Comparison of ENCODE assay signal across 27 cellular contexts in the genomic region with DNA sequence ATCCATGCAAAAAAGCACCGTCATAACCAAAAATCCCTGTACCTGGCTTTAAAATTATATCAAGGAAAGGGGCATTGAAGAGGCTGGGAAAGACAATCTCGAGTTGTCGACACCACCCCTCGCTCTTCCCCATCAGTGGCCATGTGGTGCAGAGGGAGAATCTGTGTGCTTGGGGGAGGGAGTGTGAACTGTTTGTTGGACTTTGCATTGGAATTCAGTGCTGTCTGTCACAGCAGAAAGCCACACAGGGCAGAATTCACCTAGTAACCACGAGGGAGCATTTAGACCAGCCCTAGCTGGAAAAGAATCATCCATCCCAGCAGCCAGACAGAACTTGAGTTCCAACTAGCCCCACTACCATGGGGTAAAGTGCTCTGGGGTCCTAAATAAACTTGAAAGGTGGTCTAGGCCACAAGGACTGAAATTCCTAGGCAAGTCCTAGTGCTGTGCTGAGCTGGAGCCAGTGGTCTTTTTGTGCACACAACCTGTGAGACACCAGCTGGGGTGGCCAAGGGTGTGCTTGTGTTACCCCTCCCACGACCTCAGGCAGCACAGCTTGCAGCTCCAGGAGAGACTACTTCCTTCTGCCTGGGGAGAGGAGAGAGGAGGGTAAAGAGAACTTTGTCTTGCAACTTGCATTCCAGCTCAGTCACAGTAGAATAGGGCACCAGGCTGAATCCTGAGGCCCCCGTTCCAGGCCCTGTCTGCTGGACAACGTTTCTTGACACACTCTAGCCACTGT. TPM values are rescaled to one million over a fixed set of nuclear protein-coding genes. Genes with fewer than 3 reads are reported as not detected.
"Had no signal": no experiment of that assay in that cellular context is flagged by ENCODE, and none has a peak within 500 bp of the region (broad histone marks: within the 10 kb centered on the region; RNA-seq: fewer than 3 reads in every experiment).

No MANE protein-coding gene starts in this region.

- ATAC-seq: activated naive CD4-positive, alpha-beta T cell treated with anti-CD3 and anti-CD28 coated beads, Interleukin-2, amount 50 U/mL, for 72 hours; activated T-cell treated with anti-CD3 and anti-CD28 coated beads, Interleukin-2, amount 50 U/mL, for 4 hours had no signal

- DNase-seq: activated CD4-positive, alpha-beta memory T cell treated with anti-CD3 and anti-CD28 coated beads for 36 hours; activated CD4-positive, alpha-beta T cell treated with anti-CD3 and anti-CD28 coated beads, Interleukin-2, amount 10 ng/mL, durations not matched to agents 7 days and 5 days; activated CD4-positive, CD25-positive, alpha-beta regulatory T cell; activated CD8-positive, alpha-beta memory T cell treated with anti-CD3 and anti-CD28 coated beads for 24 hours; activated effector memory CD4-positive, alpha-beta T cell treated with anti-CD3 and anti-CD28 coated beads, Interleukin-2, amount 50 U/mL, for 16 hours; activated naive CD4-positive, alpha-beta T cell treated with Interleukin-2 at 50 U/mL for 16 hours; activated T-cell treated with anti-CD3 and anti-CD28 coated beads, Interleukin-2, amount 50 U/mL, for 4 hours; MV-4-11; NCI-H1092 treated with DMSO at 0.1 percent for 48 hours; NCI-H1436; NCI-H1694 treated with DMSO at 0.1 percent for 48 hours; NCI-H2029 treated with DMSO at 0.1 percent for 48 hours; NCI-H345; NCI-H510A; NCI-H526 treated with DMSO at 0.1 percent for 48 hours; Peyer's patch; Right ventricle myocardium superior; SJCRH30; SK-N-SH; T-helper 1 cell had no signal

- H3K36me3 ChIP-seq: breast epithelium, Peyer's patch, SJCRH30 had no signal

- H3K9ac ChIP-seq: SK-N-SH had no signal

- H3K27me3 Mint-ChIP-seq: activated CD4-positive, alpha-beta memory T cell treated with anti-CD3 and anti-CD28 coated beads for 36 hours had no signal

- H3K4me2 ChIP-seq: SK-N-SH had no signal

- H3K4me3 ChIP-seq: breast epithelium, Peyer's patch, SJCRH30 had no signal

- H3K27me3 ChIP-seq: breast epithelium, Peyer's patch, SJCRH30 had no signal

- H3K4me1 ChIP-seq: breast epithelium, Peyer's patch, SJCRH30 had no signal

- H3K9me3 Mint-ChIP-seq: activated CD4-positive, alpha-beta memory T cell treated with anti-CD3 and anti-CD28 coated beads for 36 hours; activated CD4-positive, alpha-beta T cell treated with anti-CD3 and anti-CD28 coated beads, Interleukin-2, amount 10 ng/mL, durations not matched to agents 7 days and 5 days; activated T-cell treated with anti-CD3 and anti-CD28 coated beads, Interleukin-2, amount 50 U/mL, for 4 hours had no signal

- H3K9me3 ChIP-seq: breast epithelium, Peyer's patch, SJCRH30, SK-N-SH had no signal

- H3K9me2 ChIP-seq: SK-N-SH had no signal

- H3K36me3 Mint-ChIP-seq: activated CD4-positive, alpha-beta memory T cell treated with anti-CD3 and anti-CD28 coated beads for 36 hours had no signal

- H3K4me3 Mint-ChIP-seq: activated CD4-positive, alpha-beta memory T cell treated with anti-CD3 and anti-CD28 coated beads for 36 hours; activated CD4-positive, alpha-beta T cell treated with anti-CD3 and anti-CD28 coated beads, Interleukin-2, amount 10 ng/mL, durations not matched to agents 7 days and 5 days; activated T-cell treated with anti-CD3 and anti-CD28 coated beads, Interleukin-2, amount 50 U/mL, for 4 hours had no signal

- H3K27ac Mint-ChIP-seq: activated CD4-positive, alpha-beta memory T cell treated with anti-CD3 and anti-CD28 coated beads for 36 hours; activated naive CD4-positive, alpha-beta T cell treated with anti-CD3 and anti-CD28 coated beads, Interleukin-2, amount 50 U/mL, for 72 hours had no signal

- H3K27ac ChIP-seq: breast epithelium, Peyer's patch, RWPE1, SJCRH30, VCaP had no signal

RNA-seq across cellular contexts. Expression of a gene that starts 25.8 kb away (rescaled TPM):
- total RNA-seq: activated CD4-positive, alpha-beta memory T cell treated with anti-CD3 and anti-CD28 coated beads for 36 hours; activated CD4-positive, alpha-beta T cell treated with anti-CD3 and anti-CD28 coated beads, Interleukin-2, amount 10 ng/mL, durations not matched to agents 7 days and 5 days; activated naive CD4-positive, alpha-beta T cell treated with anti-CD3 and anti-CD28 coated beads, Interleukin-2, amount 50 U/mL, for 72 hours; breast epithelium; LHCN-M2; M059J; SJCRH30; T-helper 2 cell treated with Interferon-gamma antibody and Interleukin-4, amounts not matched to agents 100 ng/mL and 5 ng/mL, for 36 hours had no signal
- polyA plus RNA-seq: SK-N-SH had no signal
